ENCODE assay signal across 12 cellular contexts in genomic region chr18:79439201-79440023, GRCh38. TPM values are rescaled to one million over a fixed set of nuclear protein-coding genes. Genes with fewer than 3 reads are reported as not detected.
DNase-seq lines count a peak whose midpoint lies in the region; ATAC-seq and TF ChIP-seq lines count a peak whose summit lies in the region.
"Had no signal": no experiment of that assay in that cellular context is flagged by ENCODE, and none has a peak within 500 bp of the region (broad histone marks: within the 10 kb centered on the region; RNA-seq: fewer than 3 reads in every experiment).

No MANE protein-coding gene starts in this region.

- no peaks in the 10 kb centered on the region for H3K79me2 ChIP-seq in mammary epithelial cell (ENCODE audit: insufficient read depth, low read length)

- no peak overlapping the region for H2AFZ ChIP-seq in mammary epithelial cell (ENCODE audit: low read depth, low read length)

- H3K9me3 Mint-ChIP-seq in activated CD4-positive, alpha-beta T cell treated with anti-CD3 and anti-CD28 coated beads, Interleukin-2, amount 10 ng/mL, durations not matched to agents 24 days and 14 days: no peaks in the 10 kb centered on the region

- no peak overlapping the region for H3K27ac ChIP-seq in mammary epithelial cell (ENCODE audit: insufficient read depth, low read depth, low read length)
- no peak overlapping the region for H3K27ac ChIP-seq in right atrium auricular region
- H3K27ac ChIP-seq: dorsolateral prefrontal cortex, WERI-Rb-1 had no signal

- no peak overlapping the region for H3K9ac ChIP-seq in mammary epithelial cell (ENCODE audit: insufficient read depth, low read length)

- H3K4me2 ChIP-seq in mammary epithelial cell (ENCODE audit: insufficient read depth, low read depth, low read length): no peak overlapping the region

- no peaks in the 10 kb centered on the region for H3K36me3 ChIP-seq in mammary epithelial cell (ENCODE audit: insufficient read depth, low read length)
- peaks cover 9% of the 10 kb centered on the region for H3K36me3 ChIP-seq in right atrium auricular region

- H3K4me3 Mint-ChIP-seq in activated CD4-positive, alpha-beta T cell treated with anti-CD3 and anti-CD28 coated beads, Interleukin-2, amount 10 ng/mL, durations not matched to agents 24 days and 14 days: no peak overlapping the region

- H3K36me3 Mint-ChIP-seq in activated CD4-positive, alpha-beta T cell treated with anti-CD3 and anti-CD28 coated beads, Interleukin-2, amount 10 ng/mL, durations not matched to agents 24 days and 14 days (ENCODE audit: low read depth): peaks cover 37% of the 10 kb centered on the region

- H3K4me3 ChIP-seq in mammary epithelial cell (replicated peaks in 1 of 3; ENCODE audit: insufficient read depth in 1 of 3, low read depth in 2 of 3, low read length in 3 of 3) (no peak overlapping the region), right atrium auricular region (no peak overlapping the region)
- H3K4me3 ChIP-seq: dorsolateral prefrontal cortex had no signal

- H3K4me1 Mint-ChIP-seq in activated CD4-positive, alpha-beta T cell treated with anti-CD3 and anti-CD28 coated beads, Interleukin-2, amount 10 ng/mL, durations not matched to agents 24 days and 14 days: peaks cover 21% of the 10 kb centered on the region

- no peaks in the 10 kb centered on the region for H4K20me1 ChIP-seq in mammary epithelial cell (ENCODE audit: insufficient read depth, low read length)

- CTCF ChIA-PET in mammary epithelial cell (lab: Charles Lee; ENCODE audit: low non-redundant PET): no interaction called here

- BruUV-seq in mammary epithelial cell (replicated peaks; lab: Mats Ljungman, UMichigan): no TSS peak

- H3K9me3 ChIP-seq in mammary epithelial cell (replicated peaks; ENCODE audit: insufficient read depth, low read length): peaks cover 50% of the 10 kb centered on the region
- H3K9me3 ChIP-seq in right atrium auricular region: no peaks in the 10 kb centered on the region

- intact Hi-C loops in activated CD4-positive, alpha-beta T cell treated with anti-CD3 and anti-CD28 coated beads, Interleukin-2, amount 10 ng/mL, durations not matched to agents 24 days and 14 days (cut with micrococcal nuclease): loop anchor here (2.0 kb wide), 1 partner anchor 35 kb away; no protein-coding TSS in a partner anchor
- intact Hi-C loops in mammary epithelial cell (cut with micrococcal nuclease): no loop called here
- intact Hi-C loops in left cardiac atrium (cut with DNase I): no loop called here

- 87% methylated on average over 31 of the region's 39 CpGs for WGBS in mammary epithelial cell (ENCODE audit: low coverage, missing lambda C conversion rate)

- ATAC-seq in left cardiac atrium (no peak), HG02885 (IDR thresholded peaks at IDR 0.05; ENCODE audit: poor library complexity, unreplicated experiment) (no peak)

- dilution Hi-C loops in mammary epithelial cell (cut with HindIII; ENCODE audit: low sequenced_read_pairs): no loop called here

- DNase-seq in H4 (ENCODE audit: low spot score): peak; percentile 48
- DNase-seq in activated CD4-positive, alpha-beta T cell treated with anti-CD3 and anti-CD28 coated beads, Interleukin-2, amount 10 ng/mL, durations not matched to agents 24 days and 14 days: peak; percentile 74
- peak; percentile 67 for DNase-seq in fibroblast of gingiva (ENCODE audit: low read depth)
- DNase-seq in stimulated activated CD4-positive, alpha-beta T cell treated with anti-CD3 and anti-CD28 coated beads, Interleukin-4, amount 100 ng/mL, for 1 hour: peak; percentile 23
- DNase-seq in mammary epithelial cell: no peak
- no peak for DNase-seq in right atrium auricular region (ENCODE audit: low spot score)
- no peak for DNase-seq in left cardiac atrium
- DNase-seq: dorsolateral prefrontal cortex, GDM1, NCI-H446 treated with DMSO at 0.1 percent for 48 hours, WERI-Rb-1 had no signal

- peak overlapping the region; percentile 47 for H3K27ac Mint-ChIP-seq in activated CD4-positive, alpha-beta T cell treated with anti-CD3 and anti-CD28 coated beads, Interleukin-2, amount 10 ng/mL, durations not matched to agents 24 days and 14 days

- H3K27me3 ChIP-seq in mammary epithelial cell (ENCODE audit: insufficient read depth, low read length) (no peaks in the 10 kb centered on the region), right atrium auricular region (no peaks in the 10 kb centered on the region)

- no peaks in the 10 kb centered on the region for H3K4me1 ChIP-seq in mammary epithelial cell (ENCODE audit: insufficient read depth, low read length)
- peaks cover 0 to 12% of the 10 kb centered on the region in 2 donors for H3K4me1 ChIP-seq in right atrium auricular region

- H3K27me3 Mint-ChIP-seq in activated CD4-positive, alpha-beta T cell treated with anti-CD3 and anti-CD28 coated beads, Interleukin-2, amount 10 ng/mL, durations not matched to agents 24 days and 14 days: no peaks in the 10 kb centered on the region

- no peak for TF ChIP-seq CTCF in mammary epithelial cell (conservative IDR thresholded peaks at IDR 0.05 in 1 of 2, IDR thresholded peaks at IDR 0.05 in 1 of 2; ENCODE audit: extremely low read depth in 1 of 2, insufficient read depth in 1 of 2, low read depth in 1 of 2, low read length in 2 of 2)
- no peak for TF ChIP-seq CTCF in right atrium auricular region (IDR thresholded peaks at IDR 0.05)

- in situ Hi-C loops in mammary epithelial cell (cut with MboI; ENCODE audit: low sequenced_read_pairs in 2 of 2): no loop called here

RNA-seq across cellular contexts. Expression of gene NFATC1, which starts 43.7 kb away (rescaled TPM):
- total RNA-seq in H4 (2014; rRNA removed; shearing (Covaris generic)): 3.2 and 4.3 TPM in 2 replicates
- total RNA-seq in activated CD4-positive, alpha-beta T cell treated with anti-CD3 and anti-CD28 coated beads, Interleukin-2, amount 10 ng/mL, durations not matched to agents 24 days and 14 days: 105 and 107 TPM in 2 replicates
- 1 to 10 TPM; 2.7 to 3.4 TPM for total RNA-seq in mammary epithelial cell
- 0.60 TPM for polyA plus RNA-seq in mammary epithelial cell
- 2.3 TPM for polyA minus RNA-seq in mammary epithelial cell
- 10 to 100 TPM; 19.0 to 20.2 TPM for total RNA-seq in right atrium auricular region
- 10 to 100 TPM; 17.1 to 18.9 TPM for total RNA-seq in left cardiac atrium

Comparison
In these comparisons a context has a peak if more than half of its experiments do, and no peak if none do; other contexts are left out.
1. DNase-seq: peak in H4 (single experiment), activated CD4-positive, alpha-beta T cell treated with anti-CD3 and anti-CD28 coated beads, Interleukin-2, amount 10 ng/mL, durations not matched to agents 24 days and 14 days (single experiment), fibroblast of gingiva (single experiment) and stimulated activated CD4-positive, alpha-beta T cell treated with anti-CD3 and anti-CD28 coated beads, Interleukin-4, amount 100 ng/mL, for 1 hour (single experiment); none in mammary epithelial cell (single experiment), right atrium auricular region (single experiment) and left cardiac atrium (single experiment).